Comparison of ENCODE assay signal across 14 cellular contexts in genomic region chr4:150781108-150781663, GRCh38.
"Had no signal": no experiment of that assay in that cellular context is flagged by ENCODE, and none has a peak within 500 bp of the region (broad histone marks: within the 10 kb centered on the region; RNA-seq: fewer than 3 reads in every experiment).

No MANE protein-coding gene starts in this region.

- DNase-seq: activated CD4-positive, alpha-beta memory T cell treated with anti-CD3 and anti-CD28 coated beads, Interleukin-2, amount 10 ng/mL, durations not matched to agents 7 days and 5 days; activated CD4-positive, alpha-beta T cell treated with anti-CD3 and anti-CD28 coated beads, Interleukin-2, amount 10 ng/mL, durations not matched to agents 24 days and 14 days; activated effector memory CD4-positive, alpha-beta T cell treated with Interleukin-2 at 50 U/mL for 16 hours; activated naive CD4-positive, alpha-beta T cell treated with anti-CD3 and anti-CD28 coated beads for 36 hours; activated naive CD8-positive, alpha-beta T cell treated with anti-CD3 and anti-CD28 coated beads, Interleukin-2, amount 10 ng/mL, durations not matched to agents 7 days and 5 days; activated T-cell treated with anti-CD3 and anti-CD28 coated beads, Interleukin-2, amount 50 U/mL, for 72 hours; amniotic stem cell; ovary; stimulated activated CD4-positive, alpha-beta T cell treated with anti-CD3 and anti-CD28 coated beads, Interleukin-12 subunit alpha, Interleukin-12 subunit beta, amount 100 ng/mL, for 4 hours; stimulated activated CD4-positive, alpha-beta T cell treated with anti-CD3 and anti-CD28 coated beads, Interleukin-4, amount 100 ng/mL, for 4 hours; stimulated activated naive CD8-positive, alpha-beta T cell treated with anti-CD3 and anti-CD28 coated beads, Interleukin-15, Interleukin-2, amounts not matched to agents 100 U/mL and 50 U/mL, for 24 hours; T-helper 17 cell; thyroid gland had no signal

- ATAC-seq: activated CD4-positive, CD25-positive, alpha-beta regulatory T cell treated with anti-CD3 and anti-CD28 coated beads, Interleukin-2, amount 50 U/mL, for 24 hours; activated T-cell treated with anti-CD3 and anti-CD28 coated beads, Interleukin-2, amount 50 U/mL, for 72 hours; stimulated activated naive CD8-positive, alpha-beta T cell treated with anti-CD3 and anti-CD28 coated beads, Interleukin-15, Interleukin-2, amounts not matched to agents 100 U/mL and 50 U/mL, for 24 hours; T-helper 17 cell had no signal
